22 cellular contexts compared by ENCODE assay signal in genomic region chrX:132433551-132433950, GRCh38.
"Had no signal": no experiment of that assay in that cellular context is flagged by ENCODE, and none has a peak within 500 bp of the region (broad histone marks: within the 10 kb centered on the region; RNA-seq: fewer than 3 reads in every experiment).

No MANE protein-coding gene starts in this region.

- H3K4me3 Mint-ChIP-seq: activated CD4-positive, alpha-beta memory T cell treated with anti-CD3 and anti-CD28 coated beads, Interleukin-2, amount 10 ng/mL, durations not matched to agents 7 days and 5 days; activated CD4-positive, alpha-beta T cell treated with anti-CD3 and anti-CD28 coated beads for 36 hours; activated naive CD8-positive, alpha-beta T cell treated with anti-CD3 and anti-CD28 coated beads, Interleukin-2, amount 10 ng/mL, durations not matched to agents 7 days and 5 days had no signal

- H3K9me3 Mint-ChIP-seq: activated CD4-positive, alpha-beta memory T cell treated with anti-CD3 and anti-CD28 coated beads, Interleukin-2, amount 10 ng/mL, durations not matched to agents 7 days and 5 days; activated naive CD8-positive, alpha-beta T cell treated with anti-CD3 and anti-CD28 coated beads, Interleukin-2, amount 10 ng/mL, durations not matched to agents 7 days and 5 days; activated T-helper 2 cell treated with anti-CD3 and anti-CD28 coated beads, Interferon-gamma antibody, Interleukin-2, Interleukin-4, amounts not matched to agents 10 μg/mL and 5 μg/mL and 100 μg/mL, durations not matched to agents 14 hours and 24 hours and 36 hours had no signal

- FAIRE-seq: K562, RCC 7860 had no signal

- DNase-seq: activated CD4-positive, alpha-beta memory T cell treated with anti-CD3 and anti-CD28 coated beads, Interleukin-2, amount 10 ng/mL, durations not matched to agents 7 days and 5 days; activated CD4-positive, alpha-beta T cell treated with anti-CD3 and anti-CD28 coated beads for 36 hours; activated CD4-positive, alpha-beta T cell treated with anti-CD3 and anti-CD28 coated beads, Interleukin-2, amount 50 U/mL, for 1 hour; activated naive CD4-positive, alpha-beta T cell treated with anti-CD3 and anti-CD28 coated beads, Interleukin-2, amount 50 U/mL, for 16 hours; activated naive CD8-positive, alpha-beta T cell treated with anti-CD3 and anti-CD28 coated beads, Interleukin-2, amount 10 ng/mL, durations not matched to agents 7 days and 5 days; activated T-cell treated with anti-CD3 and anti-CD28 coated beads for 4 hours; activated T-cell treated with anti-CD3 and anti-CD28 coated beads, Interleukin-2, amount 50 U/mL, for 48 hours; anterior cingulate cortex; Karpas-422; MM.1S; NCI-H1105 treated with DMSO at 0.1 percent for 48 hours; NCI-H1436 treated with DMSO at 0.1 percent for 48 hours; NCI-H187; NCI-H446; NCI-H524; SHP77 treated with DMSO at 0.1 percent for 48 hours; T-helper 1 cell had no signal

- H3K27ac ChIP-seq: adrenal gland, VCaP had no signal

- ATAC-seq: activated CD4-positive, alpha-beta T cell treated with anti-CD3 and anti-CD28 coated beads for 36 hours; K562 had no signal

- H3K27me3 ChIP-seq: adrenal gland had no signal

- H3K9me3 ChIP-seq: adrenal gland had no signal

- H3K36me3 ChIP-seq: adrenal gland had no signal

- H3K4me1 ChIP-seq: adrenal gland had no signal

- H3K4me3 ChIP-seq: adrenal gland, K562 had no signal

- H3K4me1 Mint-ChIP-seq: activated CD4-positive, alpha-beta memory T cell treated with anti-CD3 and anti-CD28 coated beads, Interleukin-2, amount 10 ng/mL, durations not matched to agents 7 days and 5 days; activated naive CD8-positive, alpha-beta T cell treated with anti-CD3 and anti-CD28 coated beads, Interleukin-2, amount 10 ng/mL, durations not matched to agents 7 days and 5 days had no signal

- H3K27me3 Mint-ChIP-seq: activated CD4-positive, alpha-beta memory T cell treated with anti-CD3 and anti-CD28 coated beads, Interleukin-2, amount 10 ng/mL, durations not matched to agents 7 days and 5 days; activated CD4-positive, alpha-beta T cell treated with anti-CD3 and anti-CD28 coated beads for 36 hours; activated naive CD8-positive, alpha-beta T cell treated with anti-CD3 and anti-CD28 coated beads, Interleukin-2, amount 10 ng/mL, durations not matched to agents 7 days and 5 days had no signal

- H3K27ac Mint-ChIP-seq: activated CD4-positive, alpha-beta memory T cell treated with anti-CD3 and anti-CD28 coated beads, Interleukin-2, amount 10 ng/mL, durations not matched to agents 7 days and 5 days; activated CD4-positive, alpha-beta T cell treated with anti-CD3 and anti-CD28 coated beads for 36 hours; activated naive CD8-positive, alpha-beta T cell treated with anti-CD3 and anti-CD28 coated beads, Interleukin-2, amount 10 ng/mL, durations not matched to agents 7 days and 5 days; activated T-helper 2 cell treated with anti-CD3 and anti-CD28 coated beads, Interferon-gamma antibody, Interleukin-2, Interleukin-4, amounts not matched to agents 10 μg/mL and 5 μg/mL and 100 μg/mL, durations not matched to agents 14 hours and 24 hours and 36 hours had no signal
